ENCODE assay signal across 8 cellular contexts in genomic region chr5:88884435-88884877, GRCh38. TPM values are rescaled to one million over a fixed set of nuclear protein-coding genes. Genes with fewer than 3 reads are reported as not detected.
DNase-seq lines count a peak whose midpoint lies in the region; ATAC-seq, FAIRE-seq and TF ChIP-seq lines count a peak whose summit lies in the region.

No MANE protein-coding gene starts in this region.

- no peaks in the 10 kb centered on the region for H3K9me3 Mint-ChIP-seq in HFFc6

- TF ChIP-seq EP300 in GM12878 (IDR thresholded peaks at IDR 0.05; ENCODE audit: borderline replicate concordance in 1 of 2, control insufficient read depth in 1 of 2, low read depth in 2 of 2, low read length in 2 of 2) = no peak

- TF ChIP-seq POLR2A in GM12878 (IDR thresholded peaks at IDR 0.05; ENCODE audit: low read depth, low read length) (no peak), vagina (IDR thresholded peaks at IDR 0.05) (no peak)

- peak overlapping the region; percentile 99 for H3K9ac ChIP-seq in GM12878 (ENCODE audit: control insufficient read depth, insufficient read depth, low read length)

- H2AFZ ChIP-seq in ACC112 (ENCODE audit: low read length, unreplicated experiment) (peak overlapping the region; percentile 62), GM12878 (ENCODE audit: control insufficient read depth, low read depth, low read length) (peak overlapping the region; percentile 40)

- peaks cover 15% of the 10 kb centered on the region for H3K4me1 ChIP-seq in ACC112 (ENCODE audit: control insufficient read depth, insufficient read depth, low read length, unreplicated experiment)
- peaks cover 3% of the 10 kb centered on the region for H3K4me1 ChIP-seq in GM12878 (ENCODE audit: control insufficient read depth, insufficient read depth, low read length)
- no peaks in the 10 kb centered on the region for H3K4me1 ChIP-seq in vagina

- H3K36me3 ChIP-seq in ACC112 (ENCODE audit: insufficient read depth, low read length) (no peaks in the 10 kb centered on the region), GM12878 (ENCODE audit: control insufficient read depth in 2 of 2, insufficient read depth in 2 of 2, low read length in 1 of 2) (no peaks in the 10 kb centered on the region), vagina (no peaks in the 10 kb centered on the region)

- H3K4me1 Mint-ChIP-seq in HFFc6 (ENCODE audit: low read depth) = peaks cover 41% of the 10 kb centered on the region

- H3K27me3 Mint-ChIP-seq in HFFc6 (ENCODE audit: insufficient read depth) = peaks cover 2% of the 10 kb centered on the region; the same call in 1 of the 2 replicates

- no peak for DNase-seq in HFFc6
- no peak for DNase-seq in GM12878 (ENCODE audit: low read depth, low spot score)
- peak; percentile 60 to 82 for DNase-seq in lung microvascular endothelial cell (ENCODE audit: low read depth in 2 of 2)
- DNase-seq in vagina (ENCODE audit: extremely low spot score in 2 of 2) = no peak
- no peak for DNase-seq in NCI-H446 treated with DMSO at 0.1 percent for 48 hours (lab: John Stamatoyannopoulos, UW)
- no peak for DNase-seq in NOMO-1 treated with DMSO at 0.1 percent for 48 hours (lab: John Stamatoyannopoulos, UW; ENCODE audit: unreplicated experiment)
- DNase-seq in HTR-8/SVneo (ENCODE audit: insufficient read length, low spot score) = no peak

- peak overlapping the region; percentile 98 for H3K4me3 Mint-ChIP-seq in HFFc6

- no peak for TF ChIP-seq RAD21 in GM12878 (IDR thresholded peaks at IDR 0.05; ENCODE audit: insufficient read depth, low read depth, low read length)

- H3K36me3 Mint-ChIP-seq in HFFc6 (ENCODE audit: low read depth) = no peaks in the 10 kb centered on the region

- no peaks in the 10 kb centered on the region for H3K27me3 ChIP-seq in ACC112 (ENCODE audit: insufficient read depth, low read length)
- no peaks in the 10 kb centered on the region for H3K27me3 ChIP-seq in GM12878 (replicated peaks in 1 of 2; ENCODE audit: control insufficient read depth in 2 of 2, insufficient read depth in 2 of 2, low read length in 1 of 2)
- no peaks in the 10 kb centered on the region for H3K27me3 ChIP-seq in vagina

- POLR2A ChIA-PET in GM12878 (lab: Charles Lee) = interaction anchor here (0.6 to 3.6 kb wide), 9 partner anchors 51 to 562 kb away, joined by 3 to 31 read pairs (median 3); no protein-coding TSS in a partner anchor

- H3K9me3 ChIP-seq in GM12878 (replicated peaks; ENCODE audit: control insufficient read depth, insufficient read depth, low read length) (no peaks in the 10 kb centered on the region), vagina (no peaks in the 10 kb centered on the region)

- peak overlapping the region; percentile 64 for H3K4me2 ChIP-seq in GM12878 (ENCODE audit: control insufficient read depth, insufficient read depth)

- H3K4me3 ChIP-seq in ACC112 (ENCODE audit: low read depth, low read length) (peak overlapping the region; percentile 82), GM12878 (peak overlapping the region; percentile 85), vagina (peak overlapping the region; percentile 48 to 67)

- no peak for FAIRE-seq in GM12878 (lab: Jason Lieb, UNC)
- FAIRE-seq in HTR-8/SVneo (lab: Jason Lieb, UNC) = no peak

- H3K27ac ChIP-seq in ACC112 (ENCODE audit: low read depth, low read length) (peak overlapping the region; percentile 77; the same call in 1 of the 2 replicates), GM12878 (ENCODE audit: control insufficient read depth, insufficient read depth) (peak overlapping the region; percentile 98), vagina (peak overlapping the region; percentile 89)

- in situ Hi-C loops in GM12878 (cut with MboI) = loop anchor here (10.0 kb wide), 2 partner anchors 420 to 550 kb away; no protein-coding TSS in a partner anchor

- no TSS peak for BruUV-seq in GM12878 (replicated peaks; lab: Mats Ljungman, UMichigan)

- WGBS in GM12878 (ENCODE audit: insufficient coverage, insufficient replicate concordance, low lambda C conversion rate, missing lambda C conversion rate) = 1% methylated on average over 10 of the region's 10 CpGs

- CTCF ChIA-PET in GM12878 (lab: Yijun Ruan, JAX) = interaction anchor here (0.6 to 4.5 kb wide), 11 partner anchors 12 to 948 kb away, joined by 3 to 24 read pairs (median 4); no protein-coding TSS in a partner anchor

- peak overlapping the region; percentile 99 for H3K27ac Mint-ChIP-seq in HFFc6

- H3K79me2 ChIP-seq in ACC112 (ENCODE audit: control insufficient read depth, insufficient read depth, low read length, unreplicated experiment) = no peaks in the 10 kb centered on the region
- peaks cover 99% of the 10 kb centered on the region for H3K79me2 ChIP-seq in GM12878 (ENCODE audit: control insufficient read depth, insufficient read depth, low read length)

- H4K20me1 ChIP-seq in GM12878 (ENCODE audit: control insufficient read depth, insufficient read depth) = no peaks in the 10 kb centered on the region

- RAD21 ChIA-PET in GM12878 (lab: Charles Lee; ENCODE audit: unreplicated experiment) = interaction anchor here (0.7 to 7.9 kb wide), 22 partner anchors 46 to 846 kb away, joined by 3 to 99 read pairs (median 5); no protein-coding TSS in a partner anchor

- intact Hi-C loops in GM12878 (cut with micrococcal nuclease; ENCODE audit: unreplicated experiment) (loop anchor here (2.0 to 10.0 kb wide), 7 partner anchors 390 to 1300 kb away; no protein-coding TSS in a partner anchor), vagina (cut with DNase I) (loop anchor here (5.0 to 10.0 kb wide), 2 partner anchors 57 to 150 kb away; no protein-coding TSS in a partner anchor)

- SMC1A ChIA-PET in GM12878 (lab: Charles Lee; ENCODE audit: uncharacterized antibody, unreplicated experiment) = interaction anchor here (0.6 to 8.1 kb wide), 17 partner anchors 10 to 430 kb away, joined by 3 to 182 read pairs (median 6); no protein-coding TSS in a partner anchor

- ATAC-seq in GM12878 = no peak

- TF ChIP-seq CTCF in HFFc6 (IDR thresholded peaks at IDR 0.05) = no peak
- TF ChIP-seq CTCF in GM12878 (IDR thresholded peaks at IDR 0.05 in 2 of 3, conservative IDR thresholded peaks at IDR 0.05 in 1 of 3; ENCODE audit: control insufficient read depth in 2 of 3, extremely low read depth in 1 of 3, insufficient read depth in 1 of 3, low read depth in 3 of 3, low read length in 3 of 3) = no peak
- TF ChIP-seq CTCF in vagina (IDR thresholded peaks at IDR 0.05) = no peak

TF ChIP-seq in GM12878, 131 proteins besides CTCF, POLR2A, EP300 and RAD21 (continues in another document):
- TF ChIP-seq IRF4 (IDR thresholded peaks at IDR 0.05; ENCODE audit: low read depth, low read length) (no peak), NR2C2 (IDR thresholded peaks at IDR 0.05; ENCODE audit: borderline replicate concordance, control insufficient read depth, insufficient read length, low read depth) (no peak), WRNIP1 (IDR thresholded peaks at IDR 0.05; ENCODE audit: borderline replicate concordance, low read depth, low read length) (no peak), E4F1 (IDR thresholded peaks at IDR 0.05; ENCODE audit: borderline replicate concordance, partially characterized antibody) (no peak), GABPA (IDR thresholded peaks at IDR 0.05; ENCODE audit: low read depth) (0 out of 2 replicates have a peak, but pooled peaks have one; percentile 20), NRF1 (conservative IDR thresholded peaks at IDR 0.05; ENCODE audit: low read depth, low read length) (no peak), TCF12 (IDR thresholded peaks at IDR 0.05; ENCODE audit: low read depth, low read length) (no peak)

RNA-seq across cellular contexts. Expression of gene MEF2C, which starts 1.5 kb away (rescaled TPM):
- total RNA-seq in HFFc6 (2021; fragmentation: NEBNext Ultra II Directional; extraction: Animal tissue kit (Norgen Biotek cat#: 25700)) = 10 to 100 TPM in 1 of 6 experiments, 1 to 10 TPM in 5; 3.6 to 12.6 (median 9.2) TPM
- 839 and 919 TPM in 2 replicates for total RNA-seq in GM12878 (2013; cell fraction: nucleolus; rRNA removed)
- total RNA-seq in GM12878 (2014; rRNA removed) (175 and 219 TPM in 2 replicates), GM12878 (2014; rRNA removed; fragmentation: Illumina TruSeq; extraction: Trizol) (220 and 236 TPM in 2 replicates), GM12878 (2021) (207 and 225 TPM in 2 replicates), lung microvascular endothelial cell (91.5 and 122 TPM in 2 replicates), vagina (22.3 TPM)
- 89.3 TPM for polyA plus RNA-seq in GM12878 (2011; ENCODE audit: low read depth)
- polyA plus RNA-seq in GM12878 (2011; rRNA removed) (105 and 125 TPM in 2 replicates), GM12878 (2014; fragmentation: Illumina TruSeq; extraction: Trizol) (209 and 260 TPM in 2 replicates), GM12878 (2014; fragmentation: Nextera tagmentation; extraction: Ambion mirVana) (100 to 1,000 TPM; 143 to 147 TPM), GM12878 (2014; rRNA removed) (99.5 and 104 TPM in 2 replicates), GM12878 (2016; fragmentation: Nextera tagmentation; extraction: Ambion mirVana) (100 to 1,000 TPM; 186 to 199 TPM)
- 139 and 145 TPM in 2 replicates for polyA plus RNA-seq in GM12878 (2011; cell fraction: cytosol; rRNA removed)
- polyA plus RNA-seq in GM12878 (2011; cell fraction: nucleus; rRNA removed) = 105 and 117 TPM in 2 replicates
- polyA plus RNA-seq in GM12878 (2012) = 115 and 139 TPM in 2 replicates
- polyA minus RNA-seq in GM12878 (2011; rRNA and poly(A)+ RNA removed) = 323 and 371 TPM in 2 replicates
- 81.9 and 107 TPM in 2 replicates for polyA minus RNA-seq in GM12878 (2011; cell fraction: cytosol; rRNA and poly(A)+ RNA removed)
- polyA minus RNA-seq in GM12878 (2011; cell fraction: nucleus; rRNA and poly(A)+ RNA removed) = 194 and 315 TPM in 2 replicates

Comparison
In these comparisons a context has a peak if more than half of its experiments do, and no peak if none do; other contexts are left out.
1. DNase-seq: peak in lung microvascular endothelial cell (2 of 2); none in HFFc6 (single experiment), GM12878 (single experiment), vagina (0 of 2), NCI-H446 treated with DMSO at 0.1 percent for 48 hours (single experiment), NOMO-1 treated with DMSO at 0.1 percent for 48 hours (single experiment) and HTR-8/SVneo (single experiment).
2. Peak in every context shown above with its lines, with median percentiles within 50 percentile points of each other: H3K27ac ChIP-seq and H3K4me3 ChIP-seq.